ENCODE assay signal across 30 cellular contexts in the genomic region with DNA sequence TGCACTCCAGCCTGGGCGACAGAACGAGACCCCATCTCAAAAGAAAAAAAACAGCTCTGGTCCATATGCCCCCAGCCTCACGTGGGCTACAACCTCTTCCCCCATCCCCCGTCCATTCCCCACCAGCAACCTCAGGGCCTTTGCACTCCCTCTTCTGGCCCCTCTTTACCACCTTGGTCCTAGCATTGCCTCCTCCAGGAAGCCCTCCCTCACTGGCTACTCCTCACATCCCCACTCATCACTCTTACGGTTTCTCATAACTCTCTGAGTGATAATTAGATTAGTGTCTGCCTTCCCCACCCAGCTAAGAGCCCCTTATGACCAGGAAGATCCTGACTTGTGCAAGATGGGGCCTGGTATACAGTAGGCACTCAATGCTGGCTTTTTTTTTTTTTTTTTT. TPM values are rescaled to one million over a fixed set of nuclear protein-coding genes. Genes with fewer than 3 reads are reported as not detected.
"Had no signal": no experiment of that assay in that cellular context is flagged by ENCODE, and none has a peak within 500 bp of the region (broad histone marks: within the 10 kb centered on the region; RNA-seq: fewer than 3 reads in every experiment).

No MANE protein-coding gene starts in this region.

- H3K27me3 Mint-ChIP-seq: activated CD8-positive, alpha-beta T cell treated with anti-CD3 and anti-CD28 coated beads for 36 hours; activated naive CD4-positive, alpha-beta T cell treated with anti-CD3 and anti-CD28 coated beads, Interleukin-2, amount 50 U/mL, for 24 hours; activated naive CD8-positive, alpha-beta T cell treated with anti-CD3 and anti-CD28 coated beads, Interleukin-2, amount 50 U/mL, for 24 hours; central memory CD8-positive, alpha-beta T cell had no signal

- H3K27ac Mint-ChIP-seq: activated CD8-positive, alpha-beta T cell treated with anti-CD3 and anti-CD28 coated beads for 36 hours; activated naive CD4-positive, alpha-beta T cell treated with anti-CD3 and anti-CD28 coated beads, Interleukin-2, amount 50 U/mL, for 24 hours; activated naive CD8-positive, alpha-beta T cell treated with anti-CD3 and anti-CD28 coated beads, Interleukin-2, amount 50 U/mL, for 24 hours; activated T-helper 2 cell treated with anti-CD3 and anti-CD28 coated beads, Interferon-gamma antibody, Interleukin-2, Interleukin-4, amounts not matched to agents 10 μg/mL and 5 μg/mL and 100 μg/mL, durations not matched to agents 14 hours and 24 hours and 36 hours; type B pancreatic cell; WTC11 had no signal

- H3K9me3 ChIP-seq: gastrocnemius medialis, left ventricle myocardium inferior, psoas muscle, sigmoid colon, thoracic aorta, uterus had no signal

- H3K27ac ChIP-seq: epithelial cell of prostate, hepatocyte, parathyroid adenoma, sigmoid colon, uterus had no signal

- H3K9me3 Mint-ChIP-seq: activated CD8-positive, alpha-beta T cell treated with anti-CD3 and anti-CD28 coated beads for 36 hours; activated naive CD4-positive, alpha-beta T cell treated with anti-CD3 and anti-CD28 coated beads, Interleukin-2, amount 50 U/mL, for 24 hours; activated naive CD8-positive, alpha-beta T cell treated with anti-CD3 and anti-CD28 coated beads, Interleukin-2, amount 50 U/mL, for 24 hours; activated T-cell treated with anti-CD3 and anti-CD28 coated beads, Interleukin-2, amount 50 U/mL, for 4 hours; activated T-helper 2 cell treated with anti-CD3 and anti-CD28 coated beads, Interferon-gamma antibody, Interleukin-2, Interleukin-4, amounts not matched to agents 10 μg/mL and 5 μg/mL and 100 μg/mL, durations not matched to agents 14 hours and 24 hours and 36 hours; central memory CD8-positive, alpha-beta T cell; neural crest cell; type B pancreatic cell; WTC11 had no signal

- H3K4me3 Mint-ChIP-seq: activated CD8-positive, alpha-beta T cell treated with anti-CD3 and anti-CD28 coated beads for 36 hours; activated naive CD4-positive, alpha-beta T cell treated with anti-CD3 and anti-CD28 coated beads, Interleukin-2, amount 50 U/mL, for 24 hours; activated naive CD8-positive, alpha-beta T cell treated with anti-CD3 and anti-CD28 coated beads, Interleukin-2, amount 50 U/mL, for 24 hours; activated T-cell treated with anti-CD3 and anti-CD28 coated beads, Interleukin-2, amount 50 U/mL, for 4 hours; central memory CD8-positive, alpha-beta T cell; neural crest cell; type B pancreatic cell; WTC11 had no signal

- H3K27me3 ChIP-seq: gastrocnemius medialis, hepatocyte, sigmoid colon, uterus had no signal

- H3K36me3 Mint-ChIP-seq: type B pancreatic cell, WTC11 had no signal

- ATAC-seq: activated CD8-positive, alpha-beta T cell treated with anti-CD3 and anti-CD28 coated beads for 36 hours; activated naive CD8-positive, alpha-beta T cell treated with anti-CD3 and anti-CD28 coated beads, Interleukin-2, amount 50 U/mL, for 24 hours; activated T-cell treated with anti-CD3 and anti-CD28 coated beads, Interleukin-2, amount 50 U/mL, for 4 hours; gastrocnemius medialis; psoas muscle; stimulated activated naive CD8-positive, alpha-beta T cell treated with anti-CD3 and anti-CD28 coated beads, Interleukin-15, Interleukin-2, amounts not matched to agents 100 U/mL and 50 U/mL, for 24 hours; WTC11 had no signal

- DNase-seq: activated CD4-positive, alpha-beta T cell treated with anti-CD3 and anti-CD28 coated beads, Interleukin-2, amount 50 U/mL, for 1 hour; activated CD8-positive, alpha-beta T cell treated with anti-CD3 and anti-CD28 coated beads for 36 hours; activated naive CD8-positive, alpha-beta T cell treated with anti-CD3 and anti-CD28 coated beads, Interleukin-2, amount 50 U/mL, for 24 hours; activated T-cell treated with anti-CD3 and anti-CD28 coated beads, Interleukin-2, amount 50 U/mL, for 4 hours; amygdala; dermis blood vessel endothelial cell; effector CD4-positive, alpha-beta T cell; gastrocnemius medialis; islet precursor cell; left ventricle myocardium inferior; nucleus accumbens; psoas muscle; sigmoid colon; small intestine; stimulated activated CD4-positive, alpha-beta T cell treated with anti-CD3 and anti-CD28 coated beads, Interleukin-1b, Interleukin-23, amount 100 ng/mL, for 48 hours; stimulated activated CD4-positive, alpha-beta T cell treated with anti-CD3 and anti-CD28 coated beads, Interleukin-4, amount 100 ng/mL, for 4 hours; stimulated activated CD8-positive, alpha-beta memory T cell treated with anti-CD3 and anti-CD28 coated beads, Interleukin-4, amount 100 ng/mL, for 48 hours; stimulated activated naive CD8-positive, alpha-beta T cell treated with anti-CD3 and anti-CD28 coated beads, Interleukin-15, Interleukin-2, amounts not matched to agents 100 U/mL and 50 U/mL, for 24 hours; T-helper 2 cell; uterus had no signal

RNA-seq across cellular contexts. Expression of gene IL12RB1, which starts 30.8 kb away (rescaled TPM):
- total RNA-seq: hepatocyte, neural crest cell, WTC11 had no signal
